In genomic region chr1:25599969-25600610, GRCh38 we compare ENCODE assay signal across 27 cellular contexts.
"Had no signal": no experiment of that assay in that cellular context is flagged by ENCODE, and none has a peak within 500 bp of the region (broad histone marks: within the 10 kb centered on the region; RNA-seq: fewer than 3 reads in every experiment).

No MANE protein-coding gene starts in this region.

- ATAC-seq: effector memory CD8-positive, alpha-beta T cell; esophagus mucosa; gastroesophageal sphincter; left ventricle myocardium superior; natural killer cell treated with Interleukin-12 subunit alpha and Interleukin-12 subunit beta and Interleukin-15 and Interleukin-18, amount 100 ng/mL, for 72 hours; psoas muscle; WTC11 had no signal

- H3K27me3 Mint-ChIP-seq: effector memory CD8-positive, alpha-beta T cell had no signal

- H3K36me3 ChIP-seq: colonic mucosa, gastroesophageal sphincter, pancreas, right atrium auricular region, thyroid gland had no signal

- H3K27ac Mint-ChIP-seq: activated naive CD4-positive, alpha-beta T cell treated with anti-CD3 and anti-CD28 coated beads for 36 hours; effector memory CD8-positive, alpha-beta T cell; natural killer cell treated with Interleukin-12 subunit alpha and Interleukin-12 subunit beta and Interleukin-15 and Interleukin-18, amount 100 ng/mL, for 72 hours; WTC11 had no signal

- H3K4me3 Mint-ChIP-seq: activated naive CD4-positive, alpha-beta T cell treated with anti-CD3 and anti-CD28 coated beads for 36 hours; effector memory CD8-positive, alpha-beta T cell; natural killer cell treated with Interleukin-12 subunit alpha and Interleukin-12 subunit beta and Interleukin-15 and Interleukin-18, amount 100 ng/mL, for 72 hours; stimulated activated naive CD8-positive, alpha-beta T cell treated with anti-CD3 and anti-CD28 coated beads, Interleukin-15, Interleukin-2, amounts not matched to agents 100 ng/mL and 50 ng/mL, for 24 hours; WTC11 had no signal

- H3K4me1 ChIP-seq: colonic mucosa, gastroesophageal sphincter, psoas muscle, right atrium auricular region, thyroid gland had no signal

- H3K27ac ChIP-seq: colonic mucosa, dorsolateral prefrontal cortex, gastroesophageal sphincter, pancreas, psoas muscle, right atrium auricular region, thyroid gland had no signal

- H3K4me3 ChIP-seq: colonic mucosa, dorsolateral prefrontal cortex, gastroesophageal sphincter, pancreas, psoas muscle, right atrium auricular region, thyroid gland had no signal

- H3K4me1 Mint-ChIP-seq: WTC11 had no signal

- DNase-seq: activated CD4-positive, alpha-beta T cell treated with anti-CD3 and anti-CD28 coated beads, Interleukin-2, amount 50 U/mL, for 4 hours; activated CD8-positive, alpha-beta memory T cell treated with anti-CD3 and anti-CD28 coated beads, Interleukin-2, amount 50 U/mL, for 48 hours; activated effector memory CD4-positive, alpha-beta T cell treated with Interleukin-2 at 50 U/mL for 16 hours; activated naive CD4-positive, alpha-beta T cell treated with anti-CD3 and anti-CD28 coated beads for 36 hours; activated T-cell treated with anti-CD3 and anti-CD28 coated beads, Interleukin-2, amount 50 U/mL, for 48 hours; amygdala; dorsolateral prefrontal cortex; effector memory CD8-positive, alpha-beta T cell; head of caudate nucleus; hypothalamus; left ventricle myocardium superior; mammary epithelial cell; psoas muscle; stimulated activated CD4-positive, alpha-beta T cell treated with anti-CD3 and anti-CD28 coated beads, Interleukin-4, amount 100 ng/mL, for 24 hours; substantia nigra; T1000; thyroid gland had no signal

- FAIRE-seq: bronchial epithelial cell, endothelial cell of umbilical vein, pancreas had no signal

- H3K27me3 ChIP-seq: colonic mucosa, dorsolateral prefrontal cortex, gastroesophageal sphincter, pancreas, right atrium auricular region, thyroid gland had no signal

- H3K9me3 Mint-ChIP-seq: effector memory CD8-positive, alpha-beta T cell; natural killer cell treated with Interleukin-12 subunit alpha and Interleukin-12 subunit beta and Interleukin-15 and Interleukin-18, amount 100 ng/mL, for 72 hours had no signal

- H3K9me3 ChIP-seq: colonic mucosa, gastroesophageal sphincter, pancreas, psoas muscle, right atrium auricular region, thyroid gland had no signal

- H3K36me3 Mint-ChIP-seq: natural killer cell treated with Interleukin-12 subunit alpha and Interleukin-12 subunit beta and Interleukin-15 and Interleukin-18, amount 100 ng/mL, for 72 hours had no signal
